31 cellular contexts compared by ENCODE assay signal in the genomic region with DNA sequence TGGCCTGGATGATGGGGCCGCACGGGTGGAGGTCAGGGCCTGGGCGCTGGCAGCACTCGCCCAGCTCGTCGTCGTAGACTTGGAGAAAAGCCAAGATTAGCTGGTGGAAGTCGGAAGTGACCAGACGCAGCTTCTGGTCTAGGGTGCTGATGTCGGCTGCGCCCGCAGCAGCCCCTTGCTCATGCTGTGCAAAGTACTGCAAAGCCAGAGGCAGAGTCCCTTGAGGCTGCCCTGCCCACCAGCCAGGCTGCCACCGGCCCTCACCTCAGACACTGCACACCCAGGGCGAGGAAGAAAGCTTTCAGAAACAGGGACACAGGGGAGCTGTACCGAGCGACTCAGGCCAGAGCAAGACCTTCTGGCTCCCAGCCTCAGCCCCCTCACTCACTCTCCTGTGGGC. TPM values are rescaled to one million over a fixed set of nuclear protein-coding genes. Genes with fewer than 3 reads are reported as not detected.
"Had no signal": no experiment of that assay in that cellular context is flagged by ENCODE, and none has a peak within 500 bp of the region (broad histone marks: within the 10 kb centered on the region; RNA-seq: fewer than 3 reads in every experiment).

No MANE protein-coding gene starts in this region.

- H3K27ac Mint-ChIP-seq: dendritic cell treated with granulocyte-macrophage colony-stimulating factor and Interleukin-4, amounts not matched to agents 40 ng/mL and 50 ng/mL, for 4 days; memory B cell; nephron; neural progenitor cell; progenitor cell of endocrine pancreas; stimulated activated effector memory CD8-positive, alpha-beta T cell treated with anti-CD3 and anti-CD28 coated beads, Interleukin-12 subunit alpha, Interleukin-12 subunit beta, amount 100 ng/mL, for 72 hours had no signal

- DNase-seq: colonic mucosa; effector memory CD4-positive, alpha-beta T cell; erythroblast; foreskin fibroblast; stimulated activated CD4-positive, alpha-beta T cell treated with anti-CD3 and anti-CD28 coated beads, Interleukin-2, amount 100 ng/mL, for 24 hours; stimulated activated CD4-positive, alpha-beta T cell treated with anti-CD3 and anti-CD28 coated beads, Interleukin-4, amount 100 ng/mL, for 24 hours; stimulated activated naive CD4-positive, alpha-beta T cell treated with Interleukin-2 at 50 U/mL for 16 hours; stomach; trophoblast cell had no signal

- ATAC-seq: left lobe of liver; sciatic nerve; stimulated activated effector memory CD8-positive, alpha-beta T cell treated with anti-CD3 and anti-CD28 coated beads, Interleukin-12 subunit alpha, Interleukin-12 subunit beta, amount 100 ng/mL, for 72 hours had no signal

- H3K4me3 Mint-ChIP-seq: dendritic cell treated with granulocyte-macrophage colony-stimulating factor and Interleukin-4, amounts not matched to agents 40 ng/mL and 50 ng/mL, for 4 days; memory B cell; nephron; neural progenitor cell; stimulated activated effector memory CD8-positive, alpha-beta T cell treated with anti-CD3 and anti-CD28 coated beads, Interleukin-12 subunit alpha, Interleukin-12 subunit beta, amount 100 ng/mL, for 72 hours had no signal

- H3K4me1 Mint-ChIP-seq: memory B cell; neural progenitor cell; stimulated activated effector memory CD8-positive, alpha-beta T cell treated with anti-CD3 and anti-CD28 coated beads, Interleukin-12 subunit alpha, Interleukin-12 subunit beta, amount 100 ng/mL, for 72 hours had no signal

- H3K27ac ChIP-seq: colonic mucosa, gastrocnemius medialis, neural progenitor cell, parathyroid adenoma, right atrium auricular region, stomach, thyroid gland, vagina had no signal

- H3K27me3 Mint-ChIP-seq: dendritic cell treated with granulocyte-macrophage colony-stimulating factor and Interleukin-4, amounts not matched to agents 40 ng/mL and 50 ng/mL, for 4 days; memory B cell; progenitor cell of endocrine pancreas had no signal

- H3K27me3 ChIP-seq: colonic mucosa, gastrocnemius medialis, neural progenitor cell, right atrium auricular region, thyroid gland, vagina had no signal

- H3K4me3 ChIP-seq: colonic mucosa, gastrocnemius medialis, lung, neural progenitor cell, right atrium auricular region, stomach, thyroid gland, vagina had no signal

- H3K9me3 Mint-ChIP-seq: dendritic cell treated with granulocyte-macrophage colony-stimulating factor and Interleukin-4, amounts not matched to agents 40 ng/mL and 50 ng/mL, for 4 days; memory B cell; stimulated activated effector memory CD8-positive, alpha-beta T cell treated with anti-CD3 and anti-CD28 coated beads, Interleukin-12 subunit alpha, Interleukin-12 subunit beta, amount 100 ng/mL, for 72 hours had no signal

RNA-seq across cellular contexts. Expression of gene BGN, which starts 39.2 kb away (rescaled TPM):
- total RNA-seq: mononuclear cell had no signal

RNA-seq across cellular contexts. Expression of gene ZFP92, which starts 44.3 kb away (rescaled TPM):
- total RNA-seq: osteoblast had no signal

RNA-seq across cellular contexts. Expression of gene PNMA6E, which starts 54.4 kb away (rescaled TPM):
- total RNA-seq: colonic mucosa, endothelial cell of umbilical vein, gastrocnemius medialis, glomerular endothelial cell, left lobe of liver, liver, lung, osteoblast, progenitor cell of endocrine pancreas, right atrium auricular region, sciatic nerve, stomach, subcutaneous adipose tissue, temporal lobe, thyroid gland, ureter, vagina had no signal
